Comparison of ENCODE assay signal across 8 cellular contexts in genomic region chr1:234607091-234608025, GRCh38. TPM values are rescaled to one million over a fixed set of nuclear protein-coding genes. Genes with fewer than 3 reads are reported as not detected.
DNase-seq lines count a peak whose midpoint lies in the region; ATAC-seq, FAIRE-seq and TF ChIP-seq lines count a peak whose summit lies in the region.

No MANE protein-coding gene starts in this region.

- intact Hi-C loops in Panc1 (cut with micrococcal nuclease; ENCODE audit: unreplicated experiment): loop anchor here (2.0 kb wide), 1 partner anchor 353 kb away; no protein-coding TSS in a partner anchor

- H3K4me3 Mint-ChIP-seq in HFFc6: peak overlapping the region; percentile 97

- CTCF ChIA-PET in Panc1 (lab: Charles Lee): no interaction called here

- H3K27ac ChIP-seq in C4-2B (peak overlapping the region; percentile 98), Panc1 (ENCODE audit: low read length) (peak overlapping the region; percentile 99), keratinocyte (ENCODE audit: control insufficient read depth, insufficient read depth, low read length) (peak overlapping the region; percentile 95)

- H3K4me2 ChIP-seq in keratinocyte (ENCODE audit: control insufficient read depth, extremely low read depth, insufficient read depth, low read depth, low read length): peak overlapping the region; percentile 100

- H3K9ac ChIP-seq in keratinocyte (ENCODE audit: control insufficient read depth, extremely low read depth, insufficient read depth, low read length): peak overlapping the region; percentile 99

- peak overlapping the region; percentile 90 for H3K27ac Mint-ChIP-seq in HFFc6

- H3K36me3 Mint-ChIP-seq in HFFc6 (ENCODE audit: low read depth): peaks cover 50% of the 10 kb centered on the region

- FAIRE-seq in keratinocyte (lab: Jason Lieb, UNC): no peak

- DNase-seq in HFFc6 (no peak), Panc1 (ENCODE audit: low read depth, low spot score) (no peak), astrocyte of the cerebellum (ENCODE audit: low read depth) (no peak), keratinocyte (ENCODE audit: low read depth, low spot score) (no peak), epidermal melanocyte (ENCODE audit: insufficient read length, low spot score) (no peak)
- peak; percentile 50 for DNase-seq in stimulated activated CD8-positive, alpha-beta memory T cell treated with anti-CD3 and anti-CD28 coated beads, Interleukin-4, amount 100 ng/mL, for 48 hours

- peaks cover 70% of the 10 kb centered on the region for H3K79me2 ChIP-seq in keratinocyte (ENCODE audit: control insufficient read depth, insufficient read depth, low read length)

- peak overlapping the region; percentile 96 to 100 for H3K4me3 ChIP-seq in Panc1 (ENCODE audit: low read depth in 2 of 2, low read length in 2 of 2)
- H3K4me3 ChIP-seq in astrocyte of the cerebellum (ENCODE audit: low read depth, low read length): peak overlapping the region; percentile 82
- peak overlapping the region; percentile 79 to 97 (median 84) for H3K4me3 ChIP-seq in keratinocyte (ENCODE audit: control insufficient read depth in 2 of 3, extremely low read depth in 1 of 3, insufficient read depth in 2 of 3, low read depth in 1 of 3, low read length in 3 of 3)

- H3K4me1 ChIP-seq in Panc1 (ENCODE audit: control insufficient read depth, insufficient read depth, low read length): peaks cover 27% of the 10 kb centered on the region
- peaks cover 32% of the 10 kb centered on the region for H3K4me1 ChIP-seq in keratinocyte (ENCODE audit: control insufficient read depth, extremely low read depth, insufficient read depth, low read length)

- peaks cover 18% of the 10 kb centered on the region for H3K27me3 Mint-ChIP-seq in HFFc6 (ENCODE audit: insufficient read depth)

- BruUV-seq in Panc1 (replicated peaks; lab: Mats Ljungman, UMichigan): no TSS peak

- H3K36me3 ChIP-seq in Panc1 (ENCODE audit: control insufficient read depth, insufficient read depth, low read length): peaks cover 41% of the 10 kb centered on the region
- H3K36me3 ChIP-seq in keratinocyte (ENCODE audit: control insufficient read depth in 2 of 2, extremely low read depth in 1 of 2, insufficient read depth in 2 of 2, low read length in 2 of 2): peaks cover 11 to 42% of the 10 kb centered on the region in 2 experiments

- no peaks in the 10 kb centered on the region for H3K9me3 Mint-ChIP-seq in HFFc6

- ATAC-seq in Panc1 (no peak), HG03521 (IDR thresholded peaks at IDR 0.05; ENCODE audit: unreplicated experiment) (no peak)

- H3K9me3 ChIP-seq in Panc1 (ENCODE audit: control insufficient read depth, insufficient read depth, low read depth, low read length) (no peaks in the 10 kb centered on the region), keratinocyte (ENCODE audit: control insufficient read depth, low read depth, low read length) (no peaks in the 10 kb centered on the region)

- in situ Hi-C loops in Panc1 (cut with HindIII; ENCODE audit: low pct_unique_long_range_greater_than_20kb, low sequenced_read_pairs): loop anchor here (25.0 kb wide), 1 partner anchor 355 kb away; no protein-coding TSS in a partner anchor
- in situ Hi-C loops in astrocyte of the cerebellum (cut with HindIII; ENCODE audit: low sequenced_read_pairs): no loop called here

- peaks cover 10% of the 10 kb centered on the region for H4K20me1 ChIP-seq in keratinocyte (ENCODE audit: control insufficient read depth, extremely low read depth, insufficient read depth, low read length)

- peaks cover 69% of the 10 kb centered on the region for H3K4me1 Mint-ChIP-seq in HFFc6 (ENCODE audit: low read depth)

- POLR2A ChIA-PET in Panc1 (lab: Charles Lee): interaction anchor here (1.0 kb wide), 1 partner anchor 112 kb away, joined by 3 read pairs; no protein-coding TSS in a partner anchor

- no peak overlapping the region for H2AFZ ChIP-seq in keratinocyte (ENCODE audit: control insufficient read depth, low read length)

- TF ChIP-seq CTCF in C4-2B (conservative IDR thresholded peaks at IDR 0.05) (peak; percentile 17; the same call in 1 of the 2 replicates), HFFc6 (IDR thresholded peaks at IDR 0.05) (peak; percentile 51; the same call in 1 of the 2 replicates), Panc1 (IDR thresholded peaks at IDR 0.05) (peak; percentile 32), astrocyte of the cerebellum (IDR thresholded peaks at IDR 0.05; ENCODE audit: low read depth, low read length, missing control alignments) (no peak), keratinocyte (optimal IDR thresholded peaks at IDR 0.05 in 1 of 3, IDR thresholded peaks at IDR 0.05 in 1 of 3, conservative IDR thresholded peaks at IDR 0.05 in 1 of 3; ENCODE audit: extremely low read depth in 1 of 3, insufficient read depth in 2 of 3, low read length in 3 of 3) (peak in 1 of 3 experiments; percentile 16)

- dilution Hi-C loops in keratinocyte (cut with MboI; ENCODE audit: extremely low pct_ligation_motif_present, low sequenced_read_pairs): no loop called here

- H3K27me3 ChIP-seq in Panc1 (ENCODE audit: control insufficient read depth, insufficient read depth, low read length) (no peaks in the 10 kb centered on the region), keratinocyte (ENCODE audit: control insufficient read depth, extremely low read depth, insufficient read depth, low read length) (no peaks in the 10 kb centered on the region)

- no peaks in the 10 kb centered on the region for H3K9me1 ChIP-seq in keratinocyte (ENCODE audit: control insufficient read depth, extremely low read depth, insufficient read depth, low read length)

RNA-seq across cellular contexts. Expression of gene IRF2BP2, which starts 2.6 kb away (rescaled TPM):
- 10 to 100 TPM; 58.6 to 87.1 (median 73.2) TPM for total RNA-seq in HFFc6 (2021; fragmentation: NEBNext Ultra II Directional; extraction: Animal tissue kit (Norgen Biotek cat#: 25700))
- total RNA-seq in Panc1 (2021; ENCODE audit: unreplicated experiment): 187 TPM
- polyA plus RNA-seq in Panc1 (2012; ENCODE audit: insufficient read length): 155 TPM
- 29.9 to 59.7 TPM (median 40.2 TPM) in 3 replicates for polyA plus RNA-seq in keratinocyte
- polyA plus RNA-seq in keratinocyte (2011; ENCODE audit: low read depth): 22.8 TPM
- 31.4 and 43.0 TPM in 2 replicates for polyA plus RNA-seq in keratinocyte (2011; cell fraction: cytosol; rRNA removed)
- polyA plus RNA-seq in keratinocyte (2011; cell fraction: nucleus; rRNA removed): 108 and 150 TPM in 2 replicates
- 67.8 and 84.7 TPM in 2 replicates for polyA plus RNA-seq in keratinocyte (2012; ENCODE audit: low replicate concordance)
- polyA minus RNA-seq in keratinocyte: 53.6 to 120 TPM (median 53.7 TPM) in 3 replicates
- polyA minus RNA-seq in keratinocyte (2011; cell fraction: cytosol; rRNA and poly(A)+ RNA removed): 87.9 TPM
- 76.1 and 79.2 TPM in 2 replicates for polyA minus RNA-seq in keratinocyte (2011; cell fraction: nucleus; rRNA and poly(A)+ RNA removed)
